In genomic region chr20:36645998-36646397, GRCh38 we compare ENCODE assay signal across 8 cellular contexts. TPM values are rescaled to one million over a fixed set of nuclear protein-coding genes. Genes with fewer than 3 reads are reported as not detected.
DNase-seq lines count a peak whose midpoint lies in the region; ATAC-seq, FAIRE-seq and TF ChIP-seq lines count a peak whose summit lies in the region.

TSS of gene SLA2 (minus strand) at chr20:36646196. CDS start at chr20:36641335, 4,861 bp downstream.

- no peak within 1 kb of the TSS for H3K4me3 ChIP-seq in esophagus muscularis mucosa

- TF ChIP-seq CTCF in esophagus muscularis mucosa (IDR thresholded peaks at IDR 0.05): no peak

- FAIRE-seq in GM19239 (lab: Jason Lieb, UNC): peak; percentile 51

- H3K27ac ChIP-seq in esophagus muscularis mucosa (replicated peaks in 1 of 4): no peak within 1 kb of the TSS

- intact Hi-C loops in esophagus muscularis mucosa (cut with DNase I): no loop called here

- 34% methylated on average over 9 of the region's 9 CpGs for WGBS in esophagus muscularis mucosa

- no peak for TF ChIP-seq POLR2A in esophagus muscularis mucosa (IDR thresholded peaks at IDR 0.05; ENCODE audit: low read depth)

- no peaks in the 10 kb centered on the region for H3K4me1 ChIP-seq in esophagus muscularis mucosa

- H3K9me3 ChIP-seq in esophagus muscularis mucosa: no peaks in the 10 kb centered on the region

- peak; percentile 59 to 66 for ATAC-seq in activated CD4-positive, CD25-positive, alpha-beta regulatory T cell treated with anti-CD3 and anti-CD28 coated beads, Interleukin-2, amount 50 U/mL, for 24 hours

- no peaks in the 10 kb centered on the region for H3K27me3 ChIP-seq in esophagus muscularis mucosa

- peak; percentile 41 for DNase-seq in GM19239 (ENCODE audit: insufficient read length, low spot score)
- peak; percentile 27 for DNase-seq in effector CD8-positive, alpha-beta T cell (lab: John Stamatoyannopoulos, UW)
- peak; percentile 42 for DNase-seq in stimulated activated CD8-positive, alpha-beta memory T cell treated with anti-CD3 and anti-CD28 coated beads, Interleukin-12 subunit alpha, Interleukin-12 subunit beta, amount 100 ng/mL, for 1 hour (ENCODE audit: low read depth)
- no peak for DNase-seq in esophagus muscularis mucosa (ENCODE audit: extremely low spot score)
- DNase-seq in retina: no peak
- DNase-seq in NCI-H2227 treated with DMSO at 0.1 percent for 48 hours (lab: John Stamatoyannopoulos, UW): no peak
- no peak for DNase-seq in NCI-H345 (lab: John Stamatoyannopoulos, UW)

- no peak for TF ChIP-seq EP300 in esophagus muscularis mucosa (IDR thresholded peaks at IDR 0.05)

- H3K36me3 ChIP-seq in esophagus muscularis mucosa: peaks cover 0 to 4% (median under 1%) of the 10 kb centered on the region in 4 donors

RNA-seq across cellular contexts. Expression of gene SLA2, which starts in this region (rescaled TPM):
- total RNA-seq in esophagus muscularis mucosa: under 1 TPM; 0.26 to 0.99 (median 0.35) TPM

Comparison
In these comparisons a context has a peak if more than half of its experiments do, and no peak if none do; other contexts are left out.
1. DNase-seq: peak in GM19239 (single experiment), effector CD8-positive, alpha-beta T cell (single experiment) and stimulated activated CD8-positive, alpha-beta memory T cell treated with anti-CD3 and anti-CD28 coated beads, Interleukin-12 subunit alpha, Interleukin-12 subunit beta, amount 100 ng/mL, for 1 hour (single experiment); none in esophagus muscularis mucosa (single experiment), retina (single experiment), NCI-H2227 treated with DMSO at 0.1 percent for 48 hours (single experiment) and NCI-H345 (single experiment).